ENCODE assay signal across 8 cellular contexts in genomic region chr5:32504923-32505596, GRCh38.
DNase-seq lines count a peak whose midpoint lies in the region; ATAC-seq and TF ChIP-seq lines count a peak whose summit lies in the region.

No MANE protein-coding gene starts in this region.

- DNase-seq in EL, result peak; percentile 87
- DNase-seq in NCI-H146 treated with DMSO at 0.1 percent for 48 hours (lab: John Stamatoyannopoulos, UW; ENCODE audit: unreplicated experiment), result peak; percentile 77
- DNase-seq in amniotic epithelial cell (ENCODE audit: low read depth), result peak; percentile 93
- DNase-seq in right atrium auricular region (ENCODE audit: low spot score), result peak; percentile 71
- DNase-seq in RKO (ENCODE audit: low spot score), result no peak

- H3K4me3 ChIP-seq in right atrium auricular region (no peak overlapping the region), skeletal muscle satellite cell (ENCODE audit: low read length) (peak overlapping the region; percentile 11)

- H3K27me3 ChIP-seq in right atrium auricular region, result no peaks in the 10 kb centered on the region
- no peaks in the 10 kb centered on the region for H3K27me3 ChIP-seq in skeletal muscle satellite cell (ENCODE audit: control insufficient read depth, insufficient read depth, low read length)

- H3K9ac ChIP-seq in skeletal muscle satellite cell (ENCODE audit: low read depth, low read length), result peak overlapping the region; percentile 30

- H3K27ac ChIP-seq in right atrium auricular region, result no peak overlapping the region

- no peaks in the 10 kb centered on the region for H3K36me3 ChIP-seq in right atrium auricular region
- no peaks in the 10 kb centered on the region for H3K36me3 ChIP-seq in skeletal muscle satellite cell (ENCODE audit: insufficient read depth, low read length)

- TF ChIP-seq CTCF in right atrium auricular region (IDR thresholded peaks at IDR 0.05), result no peak

- peaks cover 0 to 40% of the 10 kb centered on the region in 2 donors for H3K4me1 ChIP-seq in right atrium auricular region
- peaks cover 48% of the 10 kb centered on the region for H3K4me1 ChIP-seq in skeletal muscle satellite cell (ENCODE audit: control insufficient read depth, insufficient read depth, low read length)

- ATAC-seq in GM21737 (IDR thresholded peaks at IDR 0.05; ENCODE audit: unreplicated experiment) (no peak), HG02759 (IDR thresholded peaks at IDR 0.05; ENCODE audit: unreplicated experiment) (no peak)

- peak overlapping the region; percentile 75 for H3K4me2 ChIP-seq in skeletal muscle satellite cell (ENCODE audit: low read length)

- H3K9me3 ChIP-seq in right atrium auricular region (no peaks in the 10 kb centered on the region), skeletal muscle satellite cell (replicated peaks; ENCODE audit: low read length) (no peaks in the 10 kb centered on the region)
